Comparison of ENCODE assay signal across 31 cellular contexts in genomic region chr12:53340398-53340797, GRCh38. TPM values are rescaled to one million over a fixed set of nuclear protein-coding genes. Genes with fewer than 3 reads are reported as not detected.
DNase-seq lines count a peak whose midpoint lies in the region; ATAC-seq and TF ChIP-seq lines count a peak whose summit lies in the region.
"Had no signal": no experiment of that assay in that cellular context is flagged by ENCODE, and none has a peak within 500 bp of the region (broad histone marks: within the 10 kb centered on the region; RNA-seq: fewer than 3 reads in every experiment).

No MANE protein-coding gene starts in this region.

- H3K27ac Mint-ChIP-seq in activated CD4-positive, alpha-beta T cell treated with anti-CD3 and anti-CD28 coated beads for 36 hours = no peak overlapping the region
- no peak overlapping the region for H3K27ac Mint-ChIP-seq in activated CD4-positive, alpha-beta T cell treated with anti-CD3 and anti-CD28 coated beads, Interleukin-2, amount 10 ng/mL, durations not matched to agents 24 days and 14 days
- H3K27ac Mint-ChIP-seq in activated naive CD8-positive, alpha-beta T cell treated with anti-CD3 and anti-CD28 coated beads, Interleukin-2, amount 50 U/mL, for 24 hours = peak overlapping the region; percentile 24
- H3K27ac Mint-ChIP-seq in neural crest cell (ENCODE audit: unreplicated experiment) = no peak overlapping the region
- H3K27ac Mint-ChIP-seq: HFFc6 had no signal

- no peak for ATAC-seq in activated CD4-positive, alpha-beta T cell treated with anti-CD3 and anti-CD28 coated beads for 36 hours
- peak; percentile 50 for ATAC-seq in activated naive CD8-positive, alpha-beta T cell treated with anti-CD3 and anti-CD28 coated beads, Interleukin-2, amount 50 U/mL, for 24 hours
- no peak for ATAC-seq in GM21515 (IDR thresholded peaks at IDR 0.05; ENCODE audit: unreplicated experiment)

- H3K4me1 Mint-ChIP-seq in activated CD4-positive, alpha-beta T cell treated with anti-CD3 and anti-CD28 coated beads for 36 hours = peaks cover 31% of the 10 kb centered on the region
- H3K4me1 Mint-ChIP-seq in activated CD4-positive, alpha-beta T cell treated with anti-CD3 and anti-CD28 coated beads, Interleukin-2, amount 10 ng/mL, durations not matched to agents 24 days and 14 days = peaks cover 41% of the 10 kb centered on the region
- peaks cover 32% of the 10 kb centered on the region for H3K4me1 Mint-ChIP-seq in activated naive CD8-positive, alpha-beta T cell treated with anti-CD3 and anti-CD28 coated beads, Interleukin-2, amount 50 U/mL, for 24 hours
- H3K4me1 Mint-ChIP-seq in neural crest cell = peaks cover 21% of the 10 kb centered on the region

- POLR2A ChIA-PET in activated CD4-positive, alpha-beta T cell treated with anti-CD3 and anti-CD28 coated beads for 36 hours (lab: Charles Lee) = no interaction called here

- TF ChIP-seq CTCF in neural crest cell (conservative IDR thresholded peaks at IDR 0.05) (no peak), testis (IDR thresholded peaks at IDR 0.05) (no peak)

- H3K4me3 ChIP-seq in testis = no peak overlapping the region
- H3K4me3 ChIP-seq: GM23248, HAP-1, MG63, PC-9, SJSA1 had no signal

- peaks cover 2% of the 10 kb centered on the region for H3K4me1 ChIP-seq in testis

- H3K27ac ChIP-seq in testis = no peak overlapping the region
- H3K27ac ChIP-seq: GM23248, PC-9, SJSA1 had no signal

- CTCF ChIA-PET in activated CD4-positive, alpha-beta T cell treated with anti-CD3 and anti-CD28 coated beads for 36 hours (lab: Charles Lee) = interaction anchor here (1.0 to 1.1 kb wide), 3 partner anchors 12 to 126 kb away, joined by 3 to 5 read pairs (median 3); no protein-coding TSS in a partner anchor

- DNase-seq in activated CD4-positive, alpha-beta T cell treated with anti-CD3 and anti-CD28 coated beads for 36 hours = peak; percentile 19
- no peak for DNase-seq in activated CD4-positive, alpha-beta T cell treated with anti-CD3 and anti-CD28 coated beads, Interleukin-2, amount 10 ng/mL, durations not matched to agents 24 days and 14 days
- DNase-seq in activated naive CD8-positive, alpha-beta T cell treated with anti-CD3 and anti-CD28 coated beads, Interleukin-2, amount 50 U/mL, for 24 hours = peak; percentile 32
- DNase-seq in neural crest cell (ENCODE audit: low read depth, low spot score) (no peak), GM03348 (ENCODE audit: low spot score) (no peak), testis (no peak)
- DNase-seq: 8988T; ACHN; BE2C; CD8-positive, alpha-beta memory T cell; DMS 273 treated with DMSO at 0.1 percent for 48 hours; DMS79 treated with DMSO at 0.1 percent for 48 hours; GF-D8; GM23248; HFFc6; KG1; MG63; NCI-H1105 treated with DMSO at 0.1 percent for 48 hours; NCI-H146; NCI-H1930; NCI-H2107; NCI-H524 treated with DMSO at 0.1 percent for 48 hours; NCI-H774; NK-92 treated with Interleukin-12 subunit alpha and Interleukin-12 subunit beta, amount 100 ng/mL, for 24 hours; PC-9; Right ventricle myocardium superior; RPMI8226 had no signal

- no peak for TF ChIP-seq POLR2A in testis (IDR thresholded peaks at IDR 0.05)

- WGBS in testis, 2 donors = 91 to 92% methylated on average over 6 to 9 of the region's 9 CpGs

- no peaks in the 10 kb centered on the region for H3K27me3 ChIP-seq in testis
- H3K27me3 ChIP-seq: BE2C had no signal

- intact Hi-C loops in activated CD4-positive, alpha-beta T cell treated with anti-CD3 and anti-CD28 coated beads for 36 hours (cut with DNase I, micrococcal nuclease) = no loop called here
- intact Hi-C loops in activated CD4-positive, alpha-beta T cell treated with anti-CD3 and anti-CD28 coated beads, Interleukin-2, amount 10 ng/mL, durations not matched to agents 24 days and 14 days (cut with micrococcal nuclease) = no loop called here
- intact Hi-C loops in testis (cut with DNase I; ENCODE audit: low total_unique reads) = no loop called here

- peaks cover 28% of the 10 kb centered on the region for H3K27me3 Mint-ChIP-seq in activated CD4-positive, alpha-beta T cell treated with anti-CD3 and anti-CD28 coated beads for 36 hours
- H3K27me3 Mint-ChIP-seq in activated CD4-positive, alpha-beta T cell treated with anti-CD3 and anti-CD28 coated beads, Interleukin-2, amount 10 ng/mL, durations not matched to agents 24 days and 14 days = peaks cover 35% of the 10 kb centered on the region
- H3K27me3 Mint-ChIP-seq in activated naive CD8-positive, alpha-beta T cell treated with anti-CD3 and anti-CD28 coated beads, Interleukin-2, amount 50 U/mL, for 24 hours = peaks cover 36% of the 10 kb centered on the region
- peaks cover 18% of the 10 kb centered on the region for H3K27me3 Mint-ChIP-seq in neural crest cell (ENCODE audit: low read depth)

- no peaks in the 10 kb centered on the region for H3K36me3 Mint-ChIP-seq in activated CD4-positive, alpha-beta T cell treated with anti-CD3 and anti-CD28 coated beads for 36 hours (ENCODE audit: low read depth)
- H3K36me3 Mint-ChIP-seq in activated CD4-positive, alpha-beta T cell treated with anti-CD3 and anti-CD28 coated beads, Interleukin-2, amount 10 ng/mL, durations not matched to agents 24 days and 14 days (ENCODE audit: low read depth) = peaks cover 1% of the 10 kb centered on the region
- no peaks in the 10 kb centered on the region for H3K36me3 Mint-ChIP-seq in activated naive CD8-positive, alpha-beta T cell treated with anti-CD3 and anti-CD28 coated beads, Interleukin-2, amount 50 U/mL, for 24 hours (ENCODE audit: low read depth)
- no peaks in the 10 kb centered on the region for H3K36me3 Mint-ChIP-seq in neural crest cell (ENCODE audit: low read depth)

- H3K9me3 Mint-ChIP-seq in activated CD4-positive, alpha-beta T cell treated with anti-CD3 and anti-CD28 coated beads for 36 hours (ENCODE audit: low read depth) = no peaks in the 10 kb centered on the region
- H3K9me3 Mint-ChIP-seq in activated CD4-positive, alpha-beta T cell treated with anti-CD3 and anti-CD28 coated beads, Interleukin-2, amount 10 ng/mL, durations not matched to agents 24 days and 14 days = no peaks in the 10 kb centered on the region
- H3K9me3 Mint-ChIP-seq in activated naive CD8-positive, alpha-beta T cell treated with anti-CD3 and anti-CD28 coated beads, Interleukin-2, amount 50 U/mL, for 24 hours = no peaks in the 10 kb centered on the region
- no peaks in the 10 kb centered on the region for H3K9me3 Mint-ChIP-seq in neural crest cell
- H3K9me3 Mint-ChIP-seq: CD8-positive, alpha-beta memory T cell; HFFc6 had no signal

- no peaks in the 10 kb centered on the region for H3K9me3 ChIP-seq in testis
- H3K9me3 ChIP-seq: BE2C, HAP-1, MG63, SJSA1 had no signal

- H3K36me3 ChIP-seq in testis (ENCODE audit: low read depth, missing control alignments) = no peaks in the 10 kb centered on the region
- H3K36me3 ChIP-seq: BE2C, HAP-1, MG63, SJSA1 had no signal

- no peak overlapping the region for H3K4me3 Mint-ChIP-seq in activated CD4-positive, alpha-beta T cell treated with anti-CD3 and anti-CD28 coated beads for 36 hours
- no peak overlapping the region for H3K4me3 Mint-ChIP-seq in activated CD4-positive, alpha-beta T cell treated with anti-CD3 and anti-CD28 coated beads, Interleukin-2, amount 10 ng/mL, durations not matched to agents 24 days and 14 days
- no peak overlapping the region for H3K4me3 Mint-ChIP-seq in activated naive CD8-positive, alpha-beta T cell treated with anti-CD3 and anti-CD28 coated beads, Interleukin-2, amount 50 U/mL, for 24 hours
- peak overlapping the region; percentile 13 for H3K4me3 Mint-ChIP-seq in neural crest cell
- H3K4me3 Mint-ChIP-seq: CD8-positive, alpha-beta memory T cell; HFFc6 had no signal

RNA-seq across cellular contexts. Expression of gene SP7, which starts 4.2 kb away (rescaled TPM):
- total RNA-seq in activated CD4-positive, alpha-beta T cell treated with anti-CD3 and anti-CD28 coated beads for 36 hours = not detected
- total RNA-seq in activated CD4-positive, alpha-beta T cell treated with anti-CD3 and anti-CD28 coated beads, Interleukin-2, amount 10 ng/mL, durations not matched to agents 24 days and 14 days = not detected in 2 replicates
- 0.07 TPM in 1 of 2 replicates, not detected in the other for total RNA-seq in neural crest cell
- 1 to 10 TPM in 1 of 2 donors, under 1 TPM in 1; 0.56 to 1.2 TPM for total RNA-seq in testis
- 2.3 TPM for polyA plus RNA-seq in testis (ENCODE audit: insufficient read depth, low read depth, low replicate concordance)
- total RNA-seq: CD8-positive, alpha-beta memory T cell; GM23248; HFFc6; PC-9; Right ventricle myocardium superior; SJSA1 had no signal
- polyA plus RNA-seq: CD14-positive monocyte; CD8-positive, alpha-beta memory T cell; GM23248 had no signal

RNA-seq across cellular contexts. Expression of gene AAAS, which starts 19.0 kb away (rescaled TPM):
- total RNA-seq in activated CD4-positive, alpha-beta T cell treated with anti-CD3 and anti-CD28 coated beads for 36 hours = 10 to 100 TPM; 65.5 to 72.5 TPM
- 86.7 and 91.1 TPM in 2 replicates for total RNA-seq in activated CD4-positive, alpha-beta T cell treated with anti-CD3 and anti-CD28 coated beads, Interleukin-2, amount 10 ng/mL, durations not matched to agents 24 days and 14 days
- total RNA-seq in neural crest cell (94.1 and 95.1 TPM in 2 replicates), testis (100 to 1,000 TPM in 1 of 2 donors, 10 to 100 TPM in 1; 98.0 to 110 TPM)
- polyA plus RNA-seq in testis (ENCODE audit: insufficient read depth, low read depth, low replicate concordance) = 79.3 TPM

RNA-seq across cellular contexts. Expression of gene SP1, which starts 39.6 kb away (rescaled TPM):
- total RNA-seq in activated CD4-positive, alpha-beta T cell treated with anti-CD3 and anti-CD28 coated beads for 36 hours = 10 to 100 TPM; 76.8 to 93.5 TPM
- 67.7 and 69.2 TPM in 2 replicates for total RNA-seq in activated CD4-positive, alpha-beta T cell treated with anti-CD3 and anti-CD28 coated beads, Interleukin-2, amount 10 ng/mL, durations not matched to agents 24 days and 14 days
- total RNA-seq in neural crest cell = 88.1 and 96.0 TPM in 2 replicates
- 10 to 100 TPM; 75.4 to 86.0 TPM for total RNA-seq in testis
- 58.6 TPM for polyA plus RNA-seq in testis (ENCODE audit: insufficient read depth, low read depth, low replicate concordance)

RNA-seq across cellular contexts. Expression of gene MYG1, which starts 40.9 kb away (rescaled TPM):
- total RNA-seq in activated CD4-positive, alpha-beta T cell treated with anti-CD3 and anti-CD28 coated beads for 36 hours = 10 to 100 TPM; 61.9 to 68.8 TPM
- 104 and 108 TPM in 2 replicates for total RNA-seq in activated CD4-positive, alpha-beta T cell treated with anti-CD3 and anti-CD28 coated beads, Interleukin-2, amount 10 ng/mL, durations not matched to agents 24 days and 14 days
- total RNA-seq in neural crest cell = 67.1 and 72.7 TPM in 2 replicates
- total RNA-seq in testis = 100 to 1,000 TPM; 106 to 117 TPM
- 287 TPM for polyA plus RNA-seq in testis (ENCODE audit: insufficient read depth, low read depth, low replicate concordance)

RNA-seq across cellular contexts. Expression of gene PFDN5, which starts 45.1 kb away (rescaled TPM):
- total RNA-seq in activated CD4-positive, alpha-beta T cell treated with anti-CD3 and anti-CD28 coated beads for 36 hours = 100 to 1,000 TPM; 253 to 322 TPM
- 319 and 342 TPM in 2 replicates for total RNA-seq in activated CD4-positive, alpha-beta T cell treated with anti-CD3 and anti-CD28 coated beads, Interleukin-2, amount 10 ng/mL, durations not matched to agents 24 days and 14 days
- 324 and 326 TPM in 2 replicates for total RNA-seq in neural crest cell
- total RNA-seq in testis = 100 to 1,000 TPM; 430 to 494 TPM
- polyA plus RNA-seq in testis (ENCODE audit: insufficient read depth, low read depth, low replicate concordance) = 797 TPM

Comparison
In these comparisons a context has a peak if more than half of its experiments do, and no peak if none do; other contexts are left out.
1. DNase-seq: peak in activated CD4-positive, alpha-beta T cell treated with anti-CD3 and anti-CD28 coated beads for 36 hours (single experiment) and activated naive CD8-positive, alpha-beta T cell treated with anti-CD3 and anti-CD28 coated beads, Interleukin-2, amount 50 U/mL, for 24 hours (single experiment); none in activated CD4-positive, alpha-beta T cell treated with anti-CD3 and anti-CD28 coated beads, Interleukin-2, amount 10 ng/mL, durations not matched to agents 24 days and 14 days (single experiment), neural crest cell (single experiment), GM03348 (single experiment) and testis (single experiment).